In genomic region chr2:45606801-45607200, GRCh38 we compare ENCODE assay signal across 22 cellular contexts.
"Had no signal": no experiment of that assay in that cellular context is flagged by ENCODE, and none has a peak within 500 bp of the region (broad histone marks: within the 10 kb centered on the region; RNA-seq: fewer than 3 reads in every experiment).

No MANE protein-coding gene starts in this region.

- H3K36me3 ChIP-seq: colonic mucosa, prostate gland had no signal

- H3K9me3 Mint-ChIP-seq: naive B cell; nephron; stimulated activated memory B cell treated with anti-CD40 and anti-IgM and Interleukin-4, amounts not matched to agents 10 μg/mL and 1 μg/mL and 100 μg/mL, for 72 hours; stimulated activated naive CD8-positive, alpha-beta T cell treated with anti-CD3 and anti-CD28 coated beads, Interleukin-15, Interleukin-2, amounts not matched to agents 100 ng/mL and 50 ng/mL, for 24 hours had no signal

- H3K4me1 ChIP-seq: colonic mucosa, prostate gland had no signal

- H3K27ac ChIP-seq: colonic mucosa, dorsolateral prefrontal cortex, esophagus squamous epithelium, left ventricle myocardium inferior, parathyroid adenoma, prostate gland, right lobe of liver, tibial artery had no signal

- H3K27ac Mint-ChIP-seq: nephron; stimulated activated memory B cell treated with anti-CD40 and anti-IgM and Interleukin-4, amounts not matched to agents 10 μg/mL and 1 μg/mL and 100 μg/mL, for 72 hours; stimulated activated naive CD8-positive, alpha-beta T cell treated with anti-CD3 and anti-CD28 coated beads, Interleukin-15, Interleukin-2, amounts not matched to agents 100 ng/mL and 50 ng/mL, for 24 hours had no signal

- DNase-seq: colonic mucosa; dorsolateral prefrontal cortex; effector memory CD4-positive, alpha-beta T cell; esophagus squamous epithelium; foreskin fibroblast; immature natural killer cell; left ventricle myocardium inferior; mesendoderm; naive B cell; retina; right lobe of liver; stimulated activated CD4-positive, alpha-beta T cell treated with anti-CD3 and anti-CD28 coated beads, Interleukin-4, amount 100 ng/mL, for 1 hour; tibial artery; upper lobe of left lung had no signal

- H3K4me3 Mint-ChIP-seq: immature natural killer cell; nephron; stimulated activated memory B cell treated with anti-CD40 and anti-IgM and Interleukin-4, amounts not matched to agents 10 μg/mL and 1 μg/mL and 100 μg/mL, for 72 hours; stimulated activated naive CD8-positive, alpha-beta T cell treated with anti-CD3 and anti-CD28 coated beads, Interleukin-15, Interleukin-2, amounts not matched to agents 100 ng/mL and 50 ng/mL, for 24 hours had no signal

- H3K4me3 ChIP-seq: colonic mucosa, dorsolateral prefrontal cortex, esophagus squamous epithelium, left ventricle myocardium inferior, lung, prostate gland, right lobe of liver, tibial artery, upper lobe of left lung had no signal

- H2AFZ ChIP-seq: parathyroid adenoma had no signal

- ATAC-seq: stimulated activated memory B cell treated with anti-CD40 and anti-IgM and Interleukin-4, amounts not matched to agents 10 μg/mL and 1 μg/mL and 100 μg/mL, for 72 hours had no signal

- H3K27me3 ChIP-seq: colonic mucosa, dorsolateral prefrontal cortex, esophagus squamous epithelium, right lobe of liver, tibial artery, upper lobe of left lung had no signal

- H3K9ac ChIP-seq: parathyroid adenoma had no signal

- H3K9me3 ChIP-seq: colonic mucosa, esophagus squamous epithelium, left ventricle myocardium inferior, prostate gland, right lobe of liver, tibial artery, upper lobe of left lung had no signal

- FAIRE-seq: endometrium, keratinocyte had no signal

- H3K27me3 Mint-ChIP-seq: naive B cell; stimulated activated memory B cell treated with anti-CD40 and anti-IgM and Interleukin-4, amounts not matched to agents 10 μg/mL and 1 μg/mL and 100 μg/mL, for 72 hours; stimulated activated naive CD8-positive, alpha-beta T cell treated with anti-CD3 and anti-CD28 coated beads, Interleukin-15, Interleukin-2, amounts not matched to agents 100 ng/mL and 50 ng/mL, for 24 hours had no signal
